ENCODE assay signal across 1 cellular context in the genomic region with DNA sequence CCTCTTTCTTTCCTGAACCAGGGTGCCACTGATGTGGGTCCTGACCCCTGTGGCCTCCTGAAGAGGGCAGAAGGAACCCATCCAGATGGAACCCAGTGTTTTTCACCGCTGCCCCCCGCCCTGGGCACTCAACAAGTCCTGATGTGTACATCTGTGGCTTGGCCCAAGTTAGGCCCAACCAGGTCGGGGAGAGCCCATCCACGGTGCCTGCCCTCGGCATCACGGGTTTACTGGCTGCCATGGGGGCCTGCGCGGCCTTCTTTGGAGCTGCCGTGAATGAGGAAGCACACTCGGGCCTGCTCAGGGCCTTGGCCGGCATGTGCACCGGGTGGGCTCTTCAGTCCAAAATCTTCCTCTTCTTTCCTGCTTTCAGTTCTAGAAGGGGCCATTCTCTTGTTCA.
TF ChIP-seq lines count a peak whose summit lies in the region.

No MANE protein-coding gene starts in this region.

TF ChIP-seq in HEK293, 187 proteins besides CTCF, POLR2A, EP300 and RAD21:
- TF ChIP-seq GLI2 (tag by site-specific recombination; IDR thresholded peaks at IDR 0.05; ENCODE audit: borderline replicate concordance, low read depth): no peak
- TF ChIP-seq SCRT2 (tag by site-specific recombination; IDR thresholded peaks at IDR 0.05): peak; percentile 46; the same call in 1 of the 2 replicates
